ENCODE assay signal across 8 cellular contexts in the genomic region with DNA sequence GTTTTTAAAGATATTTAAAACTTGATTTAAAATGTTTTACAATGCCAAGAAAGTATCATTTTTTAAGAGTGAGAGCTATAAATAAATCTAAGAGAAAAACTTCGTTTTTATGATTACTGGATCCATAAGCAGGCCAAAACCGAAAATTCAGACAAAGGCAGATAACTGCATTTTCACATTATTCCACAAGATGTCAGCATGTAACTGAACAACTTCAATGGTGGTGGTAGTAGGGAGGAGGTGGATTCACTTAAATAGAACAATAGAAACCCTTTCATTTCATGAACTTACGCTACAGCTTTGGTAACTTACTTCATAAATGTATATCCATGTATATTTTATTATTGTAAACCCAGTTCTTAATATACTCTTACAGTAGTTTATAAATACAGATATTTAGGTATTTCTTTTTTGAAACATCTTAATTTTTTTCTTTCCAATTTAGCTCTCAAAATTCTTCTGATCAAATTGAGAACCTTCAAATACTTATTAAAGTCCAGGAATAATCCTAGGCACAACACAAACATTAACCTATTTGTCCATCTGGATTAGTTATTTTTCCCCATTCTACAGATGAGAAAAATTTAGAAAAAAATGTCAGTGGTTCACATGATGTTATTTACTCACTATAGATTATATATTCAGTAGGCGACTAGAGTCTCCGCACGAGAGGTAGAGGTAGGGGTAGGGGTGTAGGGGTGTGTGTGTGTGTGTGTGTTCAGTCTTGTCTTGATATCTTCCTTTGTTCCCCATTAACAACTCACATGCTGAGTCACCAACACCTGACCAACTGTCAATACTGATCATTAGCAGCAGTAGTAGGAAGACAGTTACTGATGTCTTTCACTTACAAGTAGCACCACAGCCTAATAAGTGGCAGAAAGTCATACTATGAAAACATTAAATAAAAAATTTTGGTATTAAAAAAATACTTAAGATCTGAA.
DNase-seq lines count a peak whose midpoint lies in the region; ATAC-seq, FAIRE-seq and TF ChIP-seq lines count a peak whose summit lies in the region.

No MANE protein-coding gene starts in this region.

- no peak overlapping the region for H3K4me3 ChIP-seq in HFF-Myc (replicated peaks; ENCODE audit: low read depth, low read length)

- H3K27me3 Mint-ChIP-seq in activated T-cell treated with anti-CD3 and anti-CD28 coated beads, Interleukin-2, amount 50 U/mL, for 72 hours (ENCODE audit: low read depth), result no peaks in the 10 kb centered on the region

- no peak overlapping the region for H3K27ac Mint-ChIP-seq in activated T-cell treated with anti-CD3 and anti-CD28 coated beads, Interleukin-2, amount 50 U/mL, for 72 hours

- H3K36me3 Mint-ChIP-seq in activated T-cell treated with anti-CD3 and anti-CD28 coated beads, Interleukin-2, amount 50 U/mL, for 72 hours (ENCODE audit: insufficient read depth in 2 of 2), result no peaks in the 10 kb centered on the region

- peak; percentile 95 for FAIRE-seq in endometrium (lab: Jason Lieb, UNC)

- ATAC-seq in activated T-cell treated with anti-CD3 and anti-CD28 coated beads, Interleukin-2, amount 50 U/mL, for 72 hours (replicated peaks in 1 of 2), result peak; percentile 71 to 78

- peak; percentile 51 for TF ChIP-seq CTCF in HFF-Myc (IDR thresholded peaks at IDR 0.05; ENCODE audit: low read depth, low read length, missing control alignments)

- peak in 1 of 2 donors; percentile 45 for DNase-seq in activated T-cell treated with anti-CD3 and anti-CD28 coated beads, Interleukin-2, amount 50 U/mL, for 72 hours
- no peak for DNase-seq in activated T-cell treated with anti-CD3 and anti-CD28 coated beads for 4 hours
- DNase-seq in HFF-Myc (ENCODE audit: extremely low read depth, low read depth), result peak; percentile 72
- DNase-seq in MV-4-11 (lab: John Stamatoyannopoulos, UW), result peak; percentile 60
- peak; percentile 58 for DNase-seq in SHP77 treated with DMSO at 0.1 percent for 48 hours (lab: John Stamatoyannopoulos, UW)
- peak; percentile 80 for DNase-seq in midbrain (lab: John Stamatoyannopoulos, UW)
- DNase-seq in effector CD8-positive, alpha-beta T cell (lab: John Stamatoyannopoulos, UW), result no peak

- H3K9me3 Mint-ChIP-seq in activated T-cell treated with anti-CD3 and anti-CD28 coated beads, Interleukin-2, amount 50 U/mL, for 72 hours, result no peaks in the 10 kb centered on the region

- no peak overlapping the region for H3K4me3 Mint-ChIP-seq in activated T-cell treated with anti-CD3 and anti-CD28 coated beads, Interleukin-2, amount 50 U/mL, for 72 hours

- H3K4me1 Mint-ChIP-seq in activated T-cell treated with anti-CD3 and anti-CD28 coated beads, Interleukin-2, amount 50 U/mL, for 72 hours (ENCODE audit: low read depth), result no peaks in the 10 kb centered on the region

Comparison
In these comparisons a context has a peak if more than half of its experiments do, and no peak if none do; other contexts are left out.
1. DNase-seq: peak in HFF-Myc (single experiment), MV-4-11 (single experiment), SHP77 treated with DMSO at 0.1 percent for 48 hours (single experiment) and midbrain (single experiment); none in activated T-cell treated with anti-CD3 and anti-CD28 coated beads for 4 hours (single experiment) and effector CD8-positive, alpha-beta T cell (single experiment).